18 cellular contexts compared by ENCODE assay signal in the genomic region with DNA sequence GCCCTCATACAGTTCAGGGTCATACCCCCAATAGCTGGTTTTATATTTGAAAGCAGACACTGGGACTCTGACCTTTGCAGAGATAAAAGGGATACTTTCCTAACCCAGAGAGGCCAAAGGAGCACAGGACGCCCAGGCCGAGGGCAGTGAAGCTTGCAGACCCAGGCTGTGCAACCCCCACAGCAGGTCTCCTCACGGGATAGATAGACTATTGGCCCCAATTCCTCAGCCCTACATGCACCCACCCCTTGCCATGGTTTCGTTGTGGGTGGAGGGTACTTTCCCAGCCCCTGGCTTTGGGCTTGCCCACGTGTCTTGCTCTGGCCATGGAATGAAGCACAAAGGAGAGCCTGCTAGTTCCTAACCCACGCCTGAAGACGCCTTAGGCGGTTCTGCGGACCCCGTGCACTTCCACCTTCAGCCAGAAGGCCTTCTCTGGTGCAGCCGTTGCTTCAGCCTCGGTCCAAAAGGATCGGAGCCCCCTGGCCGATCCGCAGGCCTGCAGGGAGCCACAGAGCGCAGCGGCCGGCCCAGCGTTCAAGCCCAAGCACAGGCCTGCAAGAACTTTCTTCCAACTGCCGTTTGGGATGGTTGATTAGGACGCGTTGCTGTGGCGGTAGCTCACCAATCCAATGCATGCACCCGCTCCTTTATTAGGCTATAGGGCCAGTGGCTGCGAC.
"Had no signal": no experiment of that assay in that cellular context is flagged by ENCODE, and none has a peak within 500 bp of the region (broad histone marks: within the 10 kb centered on the region; RNA-seq: fewer than 3 reads in every experiment).

No MANE protein-coding gene starts in this region.

- H3K4me3 ChIP-seq: body of pancreas, hepatocyte, thyroid gland had no signal

- H3K4me3 Mint-ChIP-seq: activated CD4-positive, alpha-beta T cell treated with anti-CD3 and anti-CD28 coated beads for 36 hours; activated naive CD8-positive, alpha-beta T cell treated with anti-CD3 and anti-CD28 coated beads, Interleukin-2, amount 10 ng/mL, durations not matched to agents 7 days and 5 days; activated T-cell treated with anti-CD3 and anti-CD28 coated beads, Interleukin-2, amount 50 U/mL, for 24 hours had no signal

- DNase-seq: activated CD4-positive, alpha-beta T cell treated with anti-CD3 and anti-CD28 coated beads for 36 hours; activated CD4-positive, alpha-beta T cell treated with anti-CD3 and anti-CD28 coated beads, Interleukin-2, amount 50 U/mL, for 48 hours; activated naive CD4-positive, alpha-beta T cell treated with Interleukin-2 at 50 U/mL for 16 hours; activated naive CD8-positive, alpha-beta T cell treated with anti-CD3 and anti-CD28 coated beads, Interleukin-2, amount 10 ng/mL, durations not matched to agents 7 days and 5 days; activated T-cell treated with anti-CD3 and anti-CD28 coated beads, Interleukin-2, amount 50 U/mL, for 24 hours; amygdala; body of pancreas; dermis blood vessel endothelial cell; effector memory CD4-positive, alpha-beta T cell; left colon; mammary epithelial cell; occipital lobe; stimulated activated CD4-positive, alpha-beta T cell treated with anti-CD3 and anti-CD28 coated beads, Interleukin-1b, Interleukin-23, amount 100 ng/mL, for 48 hours; stimulated activated CD8-positive, alpha-beta memory T cell treated with anti-CD3 and anti-CD28 coated beads, Interleukin-4, amount 100 ng/mL, for 48 hours; stimulated activated naive CD4-positive, alpha-beta T cell treated with Interleukin-2 at 50 U/mL for 16 hours; thyroid gland had no signal

- H3K4me1 ChIP-seq: thyroid gland had no signal

- H3K9me3 Mint-ChIP-seq: activated naive CD8-positive, alpha-beta T cell treated with anti-CD3 and anti-CD28 coated beads, Interleukin-2, amount 10 ng/mL, durations not matched to agents 7 days and 5 days; activated T-cell treated with anti-CD3 and anti-CD28 coated beads, Interleukin-2, amount 50 U/mL, for 24 hours; activated T-helper 2 cell treated with anti-CD3 and anti-CD28 coated beads, Interferon-gamma antibody, Interleukin-2, Interleukin-4, amounts not matched to agents 10 μg/mL and 5 μg/mL and 100 μg/mL, durations not matched to agents 14 hours and 24 hours and 36 hours had no signal

- H3K27me3 ChIP-seq: body of pancreas, hepatocyte, thyroid gland had no signal

- H3K36me3 ChIP-seq: thyroid gland had no signal

- H2AFZ ChIP-seq: hepatocyte had no signal

- H3K27me3 Mint-ChIP-seq: activated CD4-positive, alpha-beta T cell treated with anti-CD3 and anti-CD28 coated beads for 36 hours; activated naive CD8-positive, alpha-beta T cell treated with anti-CD3 and anti-CD28 coated beads, Interleukin-2, amount 10 ng/mL, durations not matched to agents 7 days and 5 days; activated T-cell treated with anti-CD3 and anti-CD28 coated beads, Interleukin-2, amount 50 U/mL, for 24 hours had no signal

- H3K27ac ChIP-seq: body of pancreas, hepatocyte, thyroid gland had no signal

- H3K27ac Mint-ChIP-seq: activated CD4-positive, alpha-beta T cell treated with anti-CD3 and anti-CD28 coated beads for 36 hours; activated naive CD8-positive, alpha-beta T cell treated with anti-CD3 and anti-CD28 coated beads, Interleukin-2, amount 10 ng/mL, durations not matched to agents 7 days and 5 days had no signal

- ATAC-seq: activated CD4-positive, alpha-beta T cell treated with anti-CD3 and anti-CD28 coated beads for 36 hours; body of pancreas; left colon had no signal

- H3K4me2 ChIP-seq: hepatocyte had no signal

- H3K9me3 ChIP-seq: body of pancreas, thyroid gland had no signal
